19 cellular contexts compared by ENCODE assay signal in genomic region chr1:225887030-225887314, GRCh38. TPM values are rescaled to one million over a fixed set of nuclear protein-coding genes. Genes with fewer than 3 reads are reported as not detected.
DNase-seq lines count a peak whose midpoint lies in the region; ATAC-seq and TF ChIP-seq lines count a peak whose summit lies in the region.
"Had no signal": no experiment of that assay in that cellular context is flagged by ENCODE, and none has a peak within 500 bp of the region (broad histone marks: within the 10 kb centered on the region; RNA-seq: fewer than 3 reads in every experiment).

No MANE protein-coding gene starts in this region.

- H3K27me3 ChIP-seq in liver (ENCODE audit: control insufficient read depth in 4 of 4, insufficient read depth in 4 of 4, low read length in 3 of 4) = no peaks in the 10 kb centered on the region
- H3K27me3 ChIP-seq in transverse colon = no peaks in the 10 kb centered on the region
- H3K27me3 ChIP-seq: BE2C had no signal

- CTCF ChIA-PET in WTC11 (lab: Charles Lee) = interaction anchor here (4.3 kb wide), 1 partner anchor 10 kb away, joined by 15 read pairs; no protein-coding TSS in a partner anchor

- H3K4me3 ChIP-seq in liver (ENCODE audit: low read depth in 1 of 3, low read length in 3 of 3) (no peak overlapping the region), transverse colon (peak overlapping the region in 3 of 4 donors; percentile 24 to 51 (median 48))

- in situ Hi-C loops in transverse colon (cut with MboI; ENCODE audit: low pct_ligation_motif_present in 1 of 4, low pct_unique_long_range_greater_than_20kb in 1 of 4, low sequenced_read_pairs in 3 of 4) = no loop called here

- ATAC-seq in WTC11 = no peak
- ATAC-seq in GM18861 (IDR thresholded peaks at IDR 0.05; ENCODE audit: unreplicated experiment) = no peak
- no peak for ATAC-seq in HG02970 (IDR thresholded peaks at IDR 0.05; ENCODE audit: low FRiP score, unreplicated experiment)
- ATAC-seq: CD8-positive, alpha-beta T cell had no signal

- WGBS in liver = 40% methylated on average over 7 of the region's 7 CpGs
- 41 to 43% methylated on average over 1 to 7 of the region's 7 CpGs for WGBS in transverse colon (ENCODE audit: low coverage in 1 of 2), 2 donors

- no peak for TF ChIP-seq CTCF in WTC11 (IDR thresholded peaks at IDR 0.05)
- TF ChIP-seq CTCF in liver (IDR thresholded peaks at IDR 0.05; ENCODE audit: low read depth, low read length, missing input control) = no peak
- TF ChIP-seq CTCF in transverse colon (IDR thresholded peaks at IDR 0.05) = no peak

- no peaks in the 10 kb centered on the region for H3K9me3 Mint-ChIP-seq in WTC11
- H3K9me3 Mint-ChIP-seq: CD8-positive, alpha-beta T cell had no signal

- H3K9me3 ChIP-seq in liver (ENCODE audit: control insufficient read depth in 4 of 4, low read length in 3 of 4) = no peaks in the 10 kb centered on the region
- H3K9me3 ChIP-seq in transverse colon = no peaks in the 10 kb centered on the region
- H3K9me3 ChIP-seq: BE2C had no signal

- H3K27ac Mint-ChIP-seq in WTC11 = no peak overlapping the region

- peak overlapping the region; percentile 57 for H3K4me3 Mint-ChIP-seq in WTC11
- H3K4me3 Mint-ChIP-seq: CD8-positive, alpha-beta T cell had no signal

- TF ChIP-seq EP300 in transverse colon (IDR thresholded peaks at IDR 0.05; ENCODE audit: low read depth) = no peak

- H3K9ac ChIP-seq in liver (ENCODE audit: low read depth in 1 of 2, low read length in 2 of 2) = no peak overlapping the region

- H3K27ac ChIP-seq in liver (ENCODE audit: low read depth in 1 of 2, low read length in 2 of 2) = peak overlapping the region; percentile 44 to 90
- peak overlapping the region in 3 of 4 donors; percentile 82 to 98 (median 98) for H3K27ac ChIP-seq in transverse colon

- H3K4me1 Mint-ChIP-seq in WTC11 = peaks cover 48% of the 10 kb centered on the region

- intact Hi-C loops in transverse colon (cut with DNase I; ENCODE audit: low total_unique reads) = no loop called here

- TF ChIP-seq RAD21 in liver (IDR thresholded peaks at IDR 0.05) = no peak

- DNase-seq in WTC11 (ENCODE audit: low spot score) (no peak), transverse colon (no peak)
- no peak for DNase-seq in stimulated activated CD4-positive, alpha-beta T cell treated with anti-CD3 and anti-CD28 coated beads, Interleukin-15, amount 100 ng/mL, for 24 hours
- DNase-seq: BE2C; CD8-positive, alpha-beta T cell; DND-41; GDM1; KBM-7; NCI-H1436 treated with DMSO at 0.1 percent for 48 hours; NCI-H2081 treated with DMSO at 0.1 percent for 48 hours; NCI-H2227 treated with DMSO at 0.1 percent for 48 hours; NCI-H524 treated with DMSO at 0.1 percent for 48 hours; RPMI8226 had no signal

- H3K36me3 Mint-ChIP-seq in WTC11 = 0 out of 2 replicates have a peak, but pooled peaks cover 4% of the 10 kb centered on the region

- no peak for TF ChIP-seq POLR2A in transverse colon (IDR thresholded peaks at IDR 0.05)

- H3K36me3 ChIP-seq in liver (ENCODE audit: control insufficient read depth in 4 of 4, insufficient read depth in 3 of 4, low read depth in 1 of 4, low read length in 3 of 4) (no peaks in the 10 kb centered on the region), transverse colon (no peaks in the 10 kb centered on the region)
- H3K36me3 ChIP-seq: BE2C had no signal

- POLR2A ChIA-PET in WTC11 (lab: Charles Lee) = no interaction called here

- H3K4me1 ChIP-seq in liver (ENCODE audit: control insufficient read depth in 4 of 4, insufficient read depth in 4 of 4, low read length in 3 of 4) (peaks cover 24 to 58% (median 42%) of the 10 kb centered on the region in 4 donors), transverse colon (peaks cover 6 to 46% (median 15%) of the 10 kb centered on the region in 4 donors)
- H3K4me1 ChIP-seq: BE2C had no signal

- H3K27me3 Mint-ChIP-seq in WTC11 (ENCODE audit: low read depth) = no peaks in the 10 kb centered on the region; the same call in 1 of the 2 replicates

TF ChIP-seq in WTC11, 78 proteins besides CTCF, POLR2A, EP300 and RAD21 (continues in another document):
- TF ChIP-seq, protein P1, sequence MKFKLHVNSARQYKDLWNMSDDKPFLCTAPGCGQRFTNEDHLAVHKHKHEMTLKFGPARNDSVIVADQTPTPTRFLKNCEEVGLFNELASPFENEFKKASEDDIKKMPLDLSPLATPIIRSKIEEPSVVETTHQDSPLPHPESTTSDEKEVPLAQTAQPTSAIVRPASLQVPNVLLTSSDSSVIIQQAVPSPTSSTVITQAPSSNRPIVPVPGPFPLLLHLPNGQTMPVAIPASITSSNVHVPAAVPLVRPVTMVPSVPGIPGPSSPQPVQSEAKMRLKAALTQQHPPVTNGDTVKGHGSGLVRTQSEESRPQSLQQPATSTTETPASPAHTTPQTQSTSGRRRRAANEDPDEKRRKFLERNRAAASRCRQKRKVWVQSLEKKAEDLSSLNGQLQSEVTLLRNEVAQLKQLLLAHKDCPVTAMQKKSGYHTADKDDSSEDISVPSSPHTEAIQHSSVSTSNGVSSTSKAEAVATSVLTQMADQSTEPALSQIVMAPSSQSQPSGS (CRISPR knock-in tag; IDR thresholded peaks at IDR 0.05; ENCODE audit: borderline replicate concordance, low read depth) = no peak
- TF ChIP-seq MXD4 (CRISPR knock-in tag; IDR thresholded peaks at IDR 0.05; ENCODE audit: borderline replicate concordance) (no peak), TP53 (CRISPR knock-in tag; IDR thresholded peaks at IDR 0.05) (no peak), IRF2 (CRISPR knock-in tag; IDR thresholded peaks at IDR 0.05; ENCODE audit: borderline replicate concordance, low read depth) (no peak), NR1H2 (CRISPR knock-in tag; IDR thresholded peaks at IDR 0.05) (no peak), ZNF232 (CRISPR knock-in tag; IDR thresholded peaks at IDR 0.05) (no peak), ZBTB21 (CRISPR knock-in tag; IDR thresholded peaks at IDR 0.05; ENCODE audit: borderline replicate concordance) (no peak), CDX4 (CRISPR knock-in tag; IDR thresholded peaks at IDR 0.05; ENCODE audit: borderline replicate concordance) (no peak)

TF ChIP-seq in liver, 16 proteins besides CTCF, POLR2A, EP300 and RAD21:
- TF ChIP-seq FOXA1 (IDR thresholded peaks at IDR 0.05) (no peak), RXRA (IDR thresholded peaks at IDR 0.05) (peak; percentile 42 to 72), HNF4A (conservative IDR thresholded peaks at IDR 0.05) (peak; percentile 46 to 59)
- TF ChIP-seq, protein P2, sequence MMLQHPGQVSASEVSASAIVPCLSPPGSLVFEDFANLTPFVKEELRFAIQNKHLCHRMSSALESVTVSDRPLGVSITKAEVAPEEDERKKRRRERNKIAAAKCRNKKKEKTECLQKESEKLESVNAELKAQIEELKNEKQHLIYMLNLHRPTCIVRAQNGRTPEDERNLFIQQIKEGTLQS (IDR thresholded peaks at IDR 0.05) = no peak

RNA-seq across cellular contexts. Expression of gene LEFTY1, which starts 2.0 kb away (rescaled TPM):
- total RNA-seq in WTC11 (2021) (47.0 to 52.9 TPM (median 49.0 TPM) in 3 replicates), liver (1 to 10 TPM; 1.1 to 1.4 TPM), transverse colon (100 to 1,000 TPM in 3 of 4 donors, 10 to 100 TPM in 1; 86.0 to 320 (median 214) TPM)
- under 1 TPM; 0.42 to 0.66 TPM for polyA plus RNA-seq in liver
- total RNA-seq: CD8-positive, alpha-beta T cell had no signal

RNA-seq across cellular contexts. Expression of gene TMEM63A, which starts 4.8 kb away (rescaled TPM):
- 61.1 to 91.7 TPM (median 69.3 TPM) in 3 replicates for total RNA-seq in WTC11 (2021)
- total RNA-seq in liver = 10 to 100 TPM; 10.4 to 54.0 TPM
- 10 to 100 TPM in 1 of 2 donors, 1 to 10 TPM in 1; 9.6 to 12.9 TPM for polyA plus RNA-seq in liver
- total RNA-seq in transverse colon = 100 to 1,000 TPM; 104 to 256 (median 180) TPM

RNA-seq across cellular contexts. Expression of gene PYCR2, which starts 37.1 kb away (rescaled TPM):
- total RNA-seq in WTC11 (2021) (81.5 to 90.3 TPM (median 86.0 TPM) in 3 replicates), liver (10 to 100 TPM; 26.9 to 39.0 TPM), transverse colon (10 to 100 TPM; 26.5 to 40.6 (median 32.2) TPM)
- polyA plus RNA-seq in liver = 10 to 100 TPM; 16.8 to 41.0 TPM

RNA-seq across cellular contexts. Expression of gene LEFTY2, which starts 54.0 kb away (rescaled TPM):
- total RNA-seq in WTC11 (2021) (13.9 to 15.5 TPM (median 14.0 TPM) in 3 replicates), liver (under 1 TPM in 1 of 2 donors, not detected in 1; 0.09 TPM), transverse colon (10 to 100 TPM in 2 of 4 donors, under 1 TPM in 1, not detected in 1; 0.55 to 28.7 (median 24.5) TPM)
- under 1 TPM in 1 of 2 donors, not detected in 1; 0.24 TPM for polyA plus RNA-seq in liver
- total RNA-seq: CD8-positive, alpha-beta T cell; H4; HT-29 had no signal
- polyA plus RNA-seq: AG04450 had no signal

Comparison
In these comparisons a context has a peak if more than half of its experiments do, and no peak if none do; other contexts are left out.
1. H3K4me3 ChIP-seq: peak in transverse colon (3 of 4); none in liver (0 of 3).
2. RNA of gene LEFTY1, which starts 2.0 kb away (total RNA-seq): 86.0 to 320 TPM in transverse colon and 47.0 to 52.9 TPM in WTC11; 1.1 to 1.4 TPM in liver; every median in the first group is over 10 times any median in the second.